Comparison of ENCODE assay signal across 10 cellular contexts in the genomic region with DNA sequence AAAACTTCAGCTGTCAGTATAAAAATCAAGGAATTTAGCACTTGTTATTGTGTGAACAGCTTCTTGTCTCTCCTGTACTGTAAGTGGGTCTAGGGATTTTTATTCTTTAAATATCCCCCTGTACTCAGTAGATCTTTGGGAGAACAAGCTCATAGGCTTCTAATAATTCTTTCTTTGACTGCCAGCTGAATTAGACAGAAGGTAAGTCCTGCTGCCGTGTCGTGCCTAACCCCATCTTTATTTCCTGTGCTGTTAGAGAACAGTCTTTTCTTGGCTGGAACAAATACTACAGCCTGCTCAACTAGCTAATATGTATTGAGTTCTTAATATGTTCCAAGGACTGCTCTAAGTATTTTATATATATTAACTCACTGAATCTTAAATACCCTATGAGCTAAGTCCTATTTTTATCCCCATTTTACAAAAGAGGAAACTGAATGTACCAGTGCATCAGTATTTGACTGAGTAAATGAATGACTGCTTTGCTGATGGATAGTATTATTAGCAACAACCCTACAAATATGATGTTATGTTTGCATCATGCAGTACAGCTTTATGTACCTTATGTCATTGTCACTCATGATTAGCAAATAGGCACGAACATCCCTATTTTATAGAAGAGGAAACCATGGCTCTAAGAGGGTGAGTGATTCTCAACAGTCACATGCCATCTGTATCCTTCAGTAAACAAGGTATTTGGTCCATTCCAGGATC. TPM values are rescaled to one million over a fixed set of nuclear protein-coding genes. Genes with fewer than 3 reads are reported as not detected.
DNase-seq lines count a peak whose midpoint lies in the region; ATAC-seq and TF ChIP-seq lines count a peak whose summit lies in the region.
"Had no signal": no experiment of that assay in that cellular context is flagged by ENCODE, and none has a peak within 500 bp of the region (broad histone marks: within the 10 kb centered on the region; RNA-seq: fewer than 3 reads in every experiment).

No MANE protein-coding gene starts in this region.

- no peak; the same call in 1 of the 2 replicates for TF ChIP-seq POLR2A in IMR-90 (IDR thresholded peaks at IDR 0.05; ENCODE audit: low read depth, low read length)

- no peak overlapping the region for H2BK120ac ChIP-seq in IMR-90 (ENCODE audit: low read depth, low read length)

- no peak overlapping the region for H3K4me3 ChIP-seq in IMR-90 (ENCODE audit: insufficient read depth, low read depth, low read length)

- H4K20me1 ChIP-seq in IMR-90 (ENCODE audit: insufficient read depth, low read length), result peaks cover 8% of the 10 kb centered on the region; the same call in 1 of the 2 replicates

- DNase-seq in G401 (ENCODE audit: low spot score) (peak; percentile 72), IMR-90 (no peak), germinal center (ENCODE audit: low spot score) (peak; percentile 34), AML-193 (lab: John Stamatoyannopoulos, UW) (no peak), NCI-H1105 treated with DMSO at 0.1 percent for 48 hours (lab: John Stamatoyannopoulos, UW) (no peak), NCI-H1930 (lab: John Stamatoyannopoulos, UW) (no peak)
- DNase-seq: CD8-positive, alpha-beta T cell; RPMI8226 had no signal

- no CpG with 5 or more reads among the region's 3 CpGs for WGBS in IMR-90 (ENCODE audit: extremely low coverage in 2 of 2, insufficient read length in 1 of 2), 2 experiments

- H3K4ac ChIP-seq in IMR-90 (ENCODE audit: low read depth, low read length), result peak overlapping the region; percentile 9; the same call in 1 of the 2 replicates

- in situ Hi-C loops in G401 (cut with HindIII; ENCODE audit: low sequenced_read_pairs), result no loop called here
- in situ Hi-C loops in IMR-90 (cut with MboI; ENCODE audit: low sequenced_read_pairs), result no loop called here

- no peak overlapping the region for H2AK5ac ChIP-seq in IMR-90 (ENCODE audit: low read depth, low read length)

- H3K23ac ChIP-seq in IMR-90 (ENCODE audit: low read depth, low read length), result peak overlapping the region; percentile 59; the same call in 1 of the 2 replicates

- no peak overlapping the region for H4K5ac ChIP-seq in IMR-90 (ENCODE audit: low read depth, low read length)

- H3K36me3 ChIP-seq in IMR-90 (ENCODE audit: control insufficient read depth, insufficient read depth, low read length), result no peaks in the 10 kb centered on the region

- POLR2A ChIA-PET in IMR-90 (lab: Charles Lee; ENCODE audit: unreplicated experiment), result interaction anchor here (0.8 kb wide), 1 partner anchor 139 kb away, joined by 3 read pairs; no protein-coding TSS in a partner anchor

- dilution Hi-C loops in IMR-90 (cut with HindIII; ENCODE audit: low sequenced_read_pairs, unreplicated experiment), result no loop called here

- no peaks in the 10 kb centered on the region for H3K27me3 ChIP-seq in IMR-90 (ENCODE audit: control insufficient read depth, insufficient read depth, low read length)

- no TSS peak for BruUV-seq in IMR-90 (replicated peaks; lab: Mats Ljungman, UMichigan)

- no peak for TF ChIP-seq RAD21 in IMR-90 (IDR thresholded peaks at IDR 0.05; ENCODE audit: low read length)

- H3K27ac ChIP-seq in IMR-90 (ENCODE audit: insufficient read depth, low read length), result no peak overlapping the region

- no peak overlapping the region for H2AFZ ChIP-seq in IMR-90 (replicated peaks; ENCODE audit: low read length, poor library complexity)

- ATAC-seq in GM21619 (IDR thresholded peaks at IDR 0.05; ENCODE audit: unreplicated experiment) (peak; percentile 37), IMR-90 (ENCODE audit: low read depth) (no peak), GM19324 (IDR thresholded peaks at IDR 0.05; ENCODE audit: low FRiP score, unreplicated experiment) (no peak)
- ATAC-seq: CD8-positive, alpha-beta T cell had no signal

- H4K8ac ChIP-seq in IMR-90 (ENCODE audit: low read depth in 2 of 2, low read length in 2 of 2), result no peak overlapping the region

- H3K56ac ChIP-seq in IMR-90 (ENCODE audit: extremely low read depth, insufficient read depth, low read length), result no peak overlapping the region

- H3K79me1 ChIP-seq in IMR-90 (ENCODE audit: low read depth in 1 of 2, low read length in 2 of 2), result peaks cover 13 to 48% of the 10 kb centered on the region in 2 experiments; a peak in 3 of 4 replicates

- intact Hi-C loops in IMR-90 (cut with micrococcal nuclease), result no loop called here

- H3K4me1 ChIP-seq in IMR-90 (ENCODE audit: control insufficient read depth, insufficient read depth, low read length), result peaks cover 19% of the 10 kb centered on the region

- H2BK20ac ChIP-seq in IMR-90 (ENCODE audit: low read depth, low read length), result no peak overlapping the region

- H3K4me2 ChIP-seq in IMR-90 (ENCODE audit: low read depth, low read length), result no peak overlapping the region

- no peak overlapping the region for H3K18ac ChIP-seq in IMR-90 (ENCODE audit: low read depth, low read length)

- CTCF ChIA-PET in IMR-90 (lab: Yijun Ruan, JAX), result no interaction called here

- H3K9ac ChIP-seq in IMR-90 (ENCODE audit: low read depth, low read length), result no peak overlapping the region

- H4K91ac ChIP-seq in IMR-90 (ENCODE audit: insufficient read depth, low read depth, low read length), result no peak overlapping the region

- H3K9me3 ChIP-seq in IMR-90 (ENCODE audit: control insufficient read depth, insufficient read depth, low read length), result no peaks in the 10 kb centered on the region

- H2BK15ac ChIP-seq in IMR-90 (ENCODE audit: low read depth, low read length), result no peak overlapping the region

- peaks cover 21% of the 10 kb centered on the region for H3K9me1 ChIP-seq in IMR-90 (ENCODE audit: insufficient read depth, low read length)

- no peak overlapping the region for H2AK9ac ChIP-seq in IMR-90 (replicated peaks; ENCODE audit: low read depth, low read length, poor library complexity)

- H3K14ac ChIP-seq in IMR-90 (replicated peaks; ENCODE audit: low read depth, low read length), result no peak overlapping the region

- no peak for TF ChIP-seq CTCF in IMR-90 (conservative IDR thresholded peaks at IDR 0.05; ENCODE audit: low read depth, low read length)

- H2BK5ac ChIP-seq in IMR-90 (ENCODE audit: low read depth, low read length, poor library complexity, severe bottlenecking), result no peak overlapping the region

TF ChIP-seq in IMR-90, 13 proteins besides CTCF, POLR2A, EP300 and RAD21:
- no peak for TF ChIP-seq MXI1 (IDR thresholded peaks at IDR 0.05; ENCODE audit: borderline replicate concordance, low read depth, low read length)
- no peak for TF ChIP-seq CHD1 (IDR thresholded peaks at IDR 0.05; ENCODE audit: low read depth, low read length)
- no peak for TF ChIP-seq MAZ (IDR thresholded peaks at IDR 0.05; ENCODE audit: borderline replicate concordance, low read depth, low read length)
- TF ChIP-seq BHLHE40 (IDR thresholded peaks at IDR 0.05; ENCODE audit: low read depth, low read length), result no peak

RNA-seq across cellular contexts. Expression of a gene that starts 5.5 kb away (rescaled TPM):
- 1.2 and 1.6 TPM in 2 replicates for total RNA-seq in G401 (2014; rRNA removed; shearing (Covaris generic))
- 42.1 and 55.3 TPM in 2 replicates for total RNA-seq in IMR-90 (2012; rRNA removed)
- polyA plus RNA-seq in IMR-90 (2012; rRNA removed), result 48.1 and 61.5 TPM in 2 replicates
- polyA plus RNA-seq in IMR-90 (2012; cell fraction: cytosol; rRNA removed), result 39.0 and 110 TPM in 2 replicates
- 239 and 414 TPM in 2 replicates for polyA plus RNA-seq in IMR-90 (2012; cell fraction: nucleus; rRNA removed; ENCODE audit: low replicate concordance)

Comparison
In these comparisons a context has a peak if more than half of its experiments do, and no peak if none do; other contexts are left out.
1. DNase-seq: peak in G401 (single experiment) and germinal center (single experiment); none in IMR-90 (single experiment), AML-193 (0 of 2), NCI-H1105 treated with DMSO at 0.1 percent for 48 hours (single experiment) and NCI-H1930 (0 of 2).
2. RNA of a gene that starts 5.5 kb away (total RNA-seq): 42.1 to 55.3 TPM in IMR-90; 1.2 to 1.6 TPM in G401; every median in the first group is over 10 times any median in the second.